Comparison of ENCODE assay signal across 13 cellular contexts in genomic region chr15:31238369-31238768, GRCh38.
"Had no signal": no experiment of that assay in that cellular context is flagged by ENCODE, and none has a peak within 500 bp of the region (broad histone marks: within the 10 kb centered on the region; RNA-seq: fewer than 3 reads in every experiment).

No MANE protein-coding gene starts in this region.

- DNase-seq: activated CD4-positive, alpha-beta T cell treated with anti-CD3 and anti-CD28 coated beads for 4 hours; activated effector memory CD4-positive, alpha-beta T cell treated with anti-CD3 and anti-CD28 coated beads, Interleukin-2, amount 50 U/mL, for 16 hours; amniotic stem cell; body of pancreas; cerebellar nuclear complex; endodermal cell; erythroblast; left ventricle myocardium superior; ovary; stimulated activated CD4-positive, alpha-beta T cell treated with anti-CD3 and anti-CD28 coated beads, Interleukin-4, amount 100 ng/mL, for 1 hour; stimulated activated naive CD8-positive, alpha-beta T cell treated with anti-CD3 and anti-CD28 coated beads, Interleukin-15, amount 100 ng/mL, for 72 hours; testis had no signal

- H3K4me3 ChIP-seq: body of pancreas, ovary, testis had no signal

- H3K9me3 ChIP-seq: body of pancreas, ovary, testis had no signal

- H3K27ac ChIP-seq: body of pancreas, ovary, testis had no signal

- H3K27me3 ChIP-seq: body of pancreas, ovary, testis had no signal

- H3K36me3 ChIP-seq: ovary had no signal

- ATAC-seq: activated naive CD4-positive, alpha-beta T cell treated with anti-CD3 and anti-CD28 coated beads, Interleukin-2, amount 50 U/mL, for 72 hours; body of pancreas; left ventricle myocardium superior; stimulated activated naive CD8-positive, alpha-beta T cell treated with anti-CD3 and anti-CD28 coated beads, Interleukin-15, amount 100 ng/mL, for 72 hours had no signal
